ENCODE assay signal across 19 cellular contexts in genomic region chr18:74288041-74288440, GRCh38. TPM values are rescaled to one million over a fixed set of nuclear protein-coding genes. Genes with fewer than 3 reads are reported as not detected.
DNase-seq lines count a peak whose midpoint lies in the region; ATAC-seq and TF ChIP-seq lines count a peak whose summit lies in the region.
"Had no signal": no experiment of that assay in that cellular context is flagged by ENCODE, and none has a peak within 500 bp of the region (broad histone marks: within the 10 kb centered on the region; RNA-seq: fewer than 3 reads in every experiment).

No MANE protein-coding gene starts in this region.

- H3K9me2 ChIP-seq in Loucy (replicated peaks; ENCODE audit: low read depth, low read length) = no peaks in the 10 kb centered on the region

- H3K36me3 ChIP-seq in Loucy (ENCODE audit: insufficient read depth, low read length) = no peaks in the 10 kb centered on the region
- H3K36me3 ChIP-seq in SJCRH30 = no peaks in the 10 kb centered on the region
- H3K36me3 ChIP-seq: brain microvascular endothelial cell had no signal

- peak overlapping the region in 2 of 5 experiments; percentile 22 to 39 for H3K27ac Mint-ChIP-seq in brain
- no peak overlapping the region for H3K27ac Mint-ChIP-seq in neural crest cell (ENCODE audit: unreplicated experiment)
- H3K27ac Mint-ChIP-seq in T-cell = no peak overlapping the region
- H3K27ac Mint-ChIP-seq: activated CD4-positive, alpha-beta memory T cell treated with anti-CD3 and anti-CD28 coated beads, Interleukin-2, amount 10 ng/mL, durations not matched to agents 7 days and 5 days had no signal

- TF ChIP-seq CTCF in C4-2B (conservative IDR thresholded peaks at IDR 0.05) (no peak), Loucy (conservative IDR thresholded peaks at IDR 0.05; ENCODE audit: low read length) (no peak), brain (conservative IDR thresholded peaks at IDR 0.05) (no peak), neural crest cell (conservative IDR thresholded peaks at IDR 0.05) (no peak)

- H3K4me3 Mint-ChIP-seq in brain (peak overlapping the region in 3 of 5 experiments; percentile 38 to 81 (median 38)), neural crest cell (peak overlapping the region; percentile 45), T-cell (no peak overlapping the region)
- H3K4me3 Mint-ChIP-seq: activated CD4-positive, alpha-beta memory T cell treated with anti-CD3 and anti-CD28 coated beads, Interleukin-2, amount 10 ng/mL, durations not matched to agents 7 days and 5 days had no signal

- H2AFZ ChIP-seq in Loucy (ENCODE audit: low read length) = no peak overlapping the region

- no peaks in the 10 kb centered on the region for H4K20me1 ChIP-seq in Loucy (ENCODE audit: insufficient read depth, low read length, poor library complexity, severe bottlenecking)

- peak overlapping the region; percentile 64; the same call in 1 of the 2 replicates for H3K27ac ChIP-seq in C4-2B
- no peak overlapping the region for H3K27ac ChIP-seq in SJCRH30
- H3K27ac ChIP-seq: brain microvascular endothelial cell had no signal

- H3K4me3 ChIP-seq in Loucy (ENCODE audit: low read length, poor library complexity, severe bottlenecking) (peak overlapping the region; percentile 39), SJCRH30 (no peak overlapping the region)

- H3K9ac ChIP-seq in Loucy (ENCODE audit: low read depth, low read length, poor library complexity, severe bottlenecking) = peak overlapping the region; percentile 10

- peaks cover 4% of the 10 kb centered on the region for H3K27me3 Mint-ChIP-seq in brain
- peaks cover 9% of the 10 kb centered on the region for H3K27me3 Mint-ChIP-seq in neural crest cell (ENCODE audit: low read depth)
- no peaks in the 10 kb centered on the region for H3K27me3 Mint-ChIP-seq in T-cell
- H3K27me3 Mint-ChIP-seq: activated CD4-positive, alpha-beta memory T cell treated with anti-CD3 and anti-CD28 coated beads, Interleukin-2, amount 10 ng/mL, durations not matched to agents 7 days and 5 days had no signal

- H3K27me3 ChIP-seq in Loucy (ENCODE audit: insufficient read depth, low read length, poor library complexity, severe bottlenecking) (no peaks in the 10 kb centered on the region), SJCRH30 (no peaks in the 10 kb centered on the region)
- H3K27me3 ChIP-seq: brain microvascular endothelial cell had no signal

- H3K79me2 ChIP-seq in Loucy (ENCODE audit: insufficient read depth, low read length) = peaks cover 43% of the 10 kb centered on the region; the same call in 1 of the 2 replicates

- H3K4me1 ChIP-seq in Loucy (ENCODE audit: insufficient read depth, low read length, poor library complexity, severe bottlenecking) (peaks cover 34% of the 10 kb centered on the region), SJCRH30 (no peaks in the 10 kb centered on the region)

- peak overlapping the region; percentile 88 for H3K4me2 ChIP-seq in Loucy (ENCODE audit: low read depth, low read length, poor library complexity, severe bottlenecking)

- POLR2A ChIA-PET in T-cell (lab: Charles Lee) = no interaction called here

- H3K9me3 Mint-ChIP-seq in brain (no peaks in the 10 kb centered on the region), neural crest cell (peaks cover 2% of the 10 kb centered on the region), T-cell (no peaks in the 10 kb centered on the region)
- H3K9me3 Mint-ChIP-seq: activated CD4-positive, alpha-beta memory T cell treated with anti-CD3 and anti-CD28 coated beads, Interleukin-2, amount 10 ng/mL, durations not matched to agents 7 days and 5 days had no signal

- H3K4me1 Mint-ChIP-seq in brain (peaks cover 64% of the 10 kb centered on the region), neural crest cell (peaks cover 32% of the 10 kb centered on the region), T-cell (peaks cover 19 to 33% (median 25%) of the 10 kb centered on the region in 3 donors)

- CTCF ChIA-PET in T-cell (lab: Charles Lee) = interaction anchor here in 1 of 2 donors (0.7 kb wide), 1 partner anchor 331 kb away, joined by 3 read pairs; no protein-coding TSS in a partner anchor

- H3K9me3 ChIP-seq in Loucy (ENCODE audit: insufficient read depth, low read depth, low read length) (no peaks in the 10 kb centered on the region), SJCRH30 (replicated peaks) (no peaks in the 10 kb centered on the region)

- no peak for ATAC-seq in T-cell (replicated peaks in 1 of 4)

- no peak for DNase-seq in neural crest cell (ENCODE audit: low read depth, low spot score)
- DNase-seq in DMS114 treated with DMSO at 0.1 percent for 48 hours (lab: John Stamatoyannopoulos, UW; ENCODE audit: unreplicated experiment) = no peak
- no peak for DNase-seq in activated naive CD4-positive, alpha-beta T cell treated with anti-CD3 and anti-CD28 coated beads, Interleukin-2, amount 50 U/mL, for 16 hours
- no peak for DNase-seq in T-cell
- no peak for DNase-seq in SJCRH30
- DNase-seq: activated CD4-positive, alpha-beta memory T cell treated with anti-CD3 and anti-CD28 coated beads, Interleukin-2, amount 10 ng/mL, durations not matched to agents 7 days and 5 days; brain microvascular endothelial cell; DMS153; NCI-H1930; nucleus accumbens; stimulated activated CD4-positive, alpha-beta T cell treated with anti-CD3 and anti-CD28 coated beads, Interleukin-12 subunit alpha, Interleukin-12 subunit beta, amount 100 ng/mL, for 4 hours; substantia nigra had no signal

- 0 out of 2 replicates have a peak, but pooled peaks cover 4% of the 10 kb centered on the region for H3F3A ChIP-seq in Loucy (ENCODE audit: low read depth)

- H3K36me3 Mint-ChIP-seq in brain = no peaks in the 10 kb centered on the region
- peaks cover 2% of the 10 kb centered on the region for H3K36me3 Mint-ChIP-seq in neural crest cell (ENCODE audit: low read depth)
- H3K36me3 Mint-ChIP-seq in T-cell = no peaks in the 10 kb centered on the region

RNA-seq across cellular contexts. Expression of gene CYB5A, which starts 3.7 kb away (rescaled TPM):
- polyA plus RNA-seq in brain (ENCODE audit: insufficient read depth, low read depth, low replicate concordance) = 243 TPM
- total RNA-seq in neural crest cell (38.1 and 46.5 TPM in 2 replicates), T-cell (10 to 100 TPM; 14.4 to 28.8 (median 25.1) TPM)
- 39.4 and 42.4 TPM in 2 replicates for total RNA-seq in SJCRH30 (2014; rRNA removed; shearing (Covaris generic))

RNA-seq across cellular contexts. Expression of gene C18orf63, which starts 27.6 kb away (rescaled TPM):
- not detected for polyA plus RNA-seq in brain (ENCODE audit: insufficient read depth, low read depth, low replicate concordance)
- total RNA-seq in neural crest cell = not detected in 2 replicates
- total RNA-seq in T-cell = not detected
- not detected in 2 replicates for total RNA-seq in SJCRH30 (2014; rRNA removed; shearing (Covaris generic))
- total RNA-seq: activated CD4-positive, alpha-beta memory T cell treated with anti-CD3 and anti-CD28 coated beads, Interleukin-2, amount 10 ng/mL, durations not matched to agents 7 days and 5 days; dermis microvascular lymphatic vessel endothelial cell; fibroblast of lung; LHCN-M2; SK-MEL-5 had no signal
- polyA plus RNA-seq: fibroblast of lung had no signal

Comparison
In these comparisons a context has a peak if more than half of its experiments do, and no peak if none do; other contexts are left out.
1. H3K4me3 Mint-ChIP-seq: peak in brain (3 of 5) and neural crest cell (single experiment); none in T-cell (0 of 3).